In the genomic region with DNA sequence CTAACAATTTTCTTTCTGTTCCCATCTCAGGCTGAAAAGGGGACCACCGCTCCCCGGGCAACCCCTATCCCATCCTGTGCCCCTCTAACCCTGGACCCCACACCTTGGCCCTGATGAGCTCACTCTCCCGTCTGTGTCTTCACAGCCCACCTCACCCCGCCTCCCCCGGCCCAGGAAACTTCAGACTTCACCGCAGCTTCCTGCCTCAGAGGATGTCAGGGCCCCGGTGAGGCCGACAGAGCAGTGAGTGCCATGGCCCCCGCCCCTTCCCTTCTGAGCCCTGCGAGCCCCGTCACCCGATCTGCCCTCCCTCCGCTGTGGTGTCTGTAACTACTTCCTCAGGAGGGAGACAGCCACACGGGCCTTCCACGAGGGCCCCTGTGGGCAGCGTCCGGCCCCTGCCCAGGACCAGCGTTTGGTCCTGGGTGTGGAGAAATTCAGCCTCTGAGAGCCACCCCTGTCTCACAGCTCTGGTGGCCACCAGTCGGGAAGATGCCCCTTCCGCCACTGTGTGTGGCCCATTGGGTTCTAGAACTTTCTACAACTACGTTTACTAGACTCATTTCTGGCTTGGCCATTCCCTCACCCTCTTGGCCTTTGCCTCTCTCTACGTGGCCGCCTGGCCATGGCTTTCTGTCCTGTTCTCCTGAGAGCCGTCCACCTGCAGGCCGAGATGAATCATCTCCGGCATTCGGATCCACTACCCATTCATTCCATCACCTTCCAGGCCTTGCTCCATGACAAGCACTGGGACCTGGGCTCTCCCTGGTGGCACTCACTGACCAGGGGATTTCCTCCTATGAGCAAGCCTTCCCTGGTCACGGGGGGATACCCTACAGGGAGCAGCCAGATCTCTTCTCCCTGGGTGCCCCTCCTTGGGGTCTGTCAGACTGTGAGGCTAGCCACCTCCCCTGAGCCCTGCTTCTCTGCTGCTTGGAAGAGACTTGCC, we compare ENCODE assay signal across 1 cellular context.
TF ChIP-seq lines count a peak whose summit lies in the region.

No MANE protein-coding gene starts in this region.

TF ChIP-seq in K562, 482 proteins besides CTCF, POLR2A, EP300 and RAD21:
- TF ChIP-seq, protein P1, sequence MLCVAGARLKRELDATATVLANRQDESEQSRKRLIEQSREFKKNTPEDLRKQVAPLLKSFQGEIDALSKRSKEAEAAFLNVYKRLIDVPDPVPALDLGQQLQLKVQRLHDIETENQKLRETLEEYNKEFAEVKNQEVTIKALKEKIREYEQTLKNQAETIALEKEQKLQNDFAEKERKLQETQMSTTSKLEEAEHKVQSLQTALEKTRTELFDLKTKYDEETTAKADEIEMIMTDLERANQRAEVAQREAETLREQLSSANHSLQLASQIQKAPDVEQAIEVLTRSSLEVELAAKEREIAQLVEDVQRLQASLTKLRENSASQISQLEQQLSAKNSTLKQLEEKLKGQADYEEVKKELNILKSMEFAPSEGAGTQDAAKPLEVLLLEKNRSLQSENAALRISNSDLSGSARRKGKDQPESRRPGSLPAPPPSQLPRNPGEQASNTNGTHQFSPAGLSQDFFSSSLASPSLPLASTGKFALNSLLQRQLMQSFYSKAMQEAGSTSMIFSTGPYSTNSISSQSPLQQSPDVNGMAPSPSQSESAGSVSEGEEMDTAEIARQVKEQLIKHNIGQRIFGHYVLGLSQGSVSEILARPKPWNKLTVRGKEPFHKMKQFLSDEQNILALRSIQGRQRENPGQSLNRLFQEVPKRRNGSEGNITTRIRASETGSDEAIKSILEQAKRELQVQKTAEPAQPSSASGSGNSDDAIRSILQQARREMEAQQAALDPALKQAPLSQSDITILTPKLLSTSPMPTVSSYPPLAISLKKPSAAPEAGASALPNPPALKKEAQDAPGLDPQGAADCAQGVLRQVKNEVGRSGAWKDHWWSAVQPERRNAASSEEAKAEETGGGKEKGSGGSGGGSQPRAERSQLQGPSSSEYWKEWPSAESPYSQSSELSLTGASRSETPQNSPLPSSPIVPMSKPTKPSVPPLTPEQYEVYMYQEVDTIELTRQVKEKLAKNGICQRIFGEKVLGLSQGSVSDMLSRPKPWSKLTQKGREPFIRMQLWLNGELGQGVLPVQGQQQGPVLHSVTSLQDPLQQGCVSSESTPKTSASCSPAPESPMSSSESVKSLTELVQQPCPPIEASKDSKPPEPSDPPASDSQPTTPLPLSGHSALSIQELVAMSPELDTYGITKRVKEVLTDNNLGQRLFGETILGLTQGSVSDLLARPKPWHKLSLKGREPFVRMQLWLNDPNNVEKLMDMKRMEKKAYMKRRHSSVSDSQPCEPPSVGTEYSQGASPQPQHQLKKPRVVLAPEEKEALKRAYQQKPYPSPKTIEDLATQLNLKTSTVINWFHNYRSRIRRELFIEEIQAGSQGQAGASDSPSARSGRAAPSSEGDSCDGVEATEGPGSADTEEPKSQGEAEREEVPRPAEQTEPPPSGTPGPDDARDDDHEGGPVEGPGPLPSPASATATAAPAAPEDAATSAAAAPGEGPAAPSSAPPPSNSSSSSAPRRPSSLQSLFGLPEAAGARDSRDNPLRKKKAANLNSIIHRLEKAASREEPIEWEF (CRISPR knock-in tag; IDR thresholded peaks at IDR 0.05) = no peak
- TF ChIP-seq, protein P2, sequence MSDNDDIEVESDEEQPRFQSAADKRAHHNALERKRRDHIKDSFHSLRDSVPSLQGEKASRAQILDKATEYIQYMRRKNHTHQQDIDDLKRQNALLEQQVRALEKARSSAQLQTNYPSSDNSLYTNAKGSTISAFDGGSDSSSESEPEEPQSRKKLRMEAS (CRISPR knock-in tag; IDR thresholded peaks at IDR 0.05) = peak; percentile 16; the same call in 1 of the 2 replicates
- TF ChIP-seq RHOXF2B (CRISPR knock-in tag; conservative IDR thresholded peaks at IDR 0.05) (no peak), MAZ (CRISPR knock-in tag; conservative IDR thresholded peaks at IDR 0.05 in 1 of 2, IDR thresholded peaks at IDR 0.05 in 1 of 2) (0 out of 4 replicates have a peak, but pooled peaks of 1 of the 2 experiments have one; percentile 34)
